10 cellular contexts compared by ENCODE assay signal in the genomic region with DNA sequence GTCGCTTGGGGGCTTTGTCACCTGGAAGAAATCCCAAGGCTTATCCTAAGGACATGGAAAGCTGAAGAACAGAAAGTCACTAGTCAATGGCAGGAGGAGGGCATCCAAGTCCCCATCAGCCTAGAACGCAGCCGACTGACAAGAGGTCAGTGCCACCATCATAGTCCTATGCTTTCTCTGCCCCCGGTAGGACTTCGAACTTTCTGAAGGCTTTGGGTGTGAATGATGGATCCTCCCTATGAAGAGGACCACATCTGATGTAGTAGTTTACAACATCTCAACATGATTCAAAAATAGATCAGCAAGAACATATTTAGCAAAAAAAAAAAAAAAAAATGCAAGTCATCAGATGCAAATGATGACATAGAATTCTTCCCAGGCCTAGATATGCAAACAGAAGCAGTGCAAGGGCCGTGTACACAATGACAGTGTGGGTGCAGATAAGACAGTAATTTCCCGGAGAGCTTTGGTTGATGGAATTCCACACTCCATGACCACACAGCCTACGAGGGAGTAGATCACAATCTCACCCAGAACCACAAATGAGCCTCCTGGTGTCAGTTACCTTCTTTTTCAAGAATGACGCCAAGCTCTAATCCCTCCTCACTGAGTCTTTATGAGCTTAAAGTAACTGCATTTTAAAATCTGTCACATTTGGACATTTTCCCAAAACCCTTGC.
A peak's percentile ranks its signal among the peaks of the same experiment; 100 is the strongest.
DNase-seq lines count a peak whose midpoint lies in the region; ATAC-seq and TF ChIP-seq lines count a peak whose summit lies in the region.
"Had no signal": no experiment of that assay in that cellular context is flagged by ENCODE, and none has a peak within 500 bp of the region (broad histone marks: within the 10 kb centered on the region; RNA-seq: fewer than 3 reads in every experiment).

No MANE protein-coding gene starts in this region.

- H3K4me3 Mint-ChIP-seq in Caco-2 (ENCODE audit: unreplicated experiment): no peak overlapping the region
- H3K4me3 Mint-ChIP-seq: endodermal cell had no signal

- intact Hi-C loops in Caco-2 (cut with micrococcal nuclease; ENCODE audit: unreplicated experiment): loop anchor here (1.0 kb wide), 1 partner anchor 24 kb away; no protein-coding TSS in a partner anchor

- H3K9me3 ChIP-seq in Caco-2: peaks cover 5% of the 10 kb centered on the region; the same call in 1 of the 2 replicates
- H3K9me3 ChIP-seq in neutrophil: no peaks in the 10 kb centered on the region
- peaks cover 3 to 4% of the 10 kb centered on the region in 2 donors for H3K9me3 ChIP-seq in neuronal stem cell (replicated peaks in 1 of 2; ENCODE audit: control insufficient read depth in 2 of 2, insufficient read depth in 1 of 2, low read depth in 1 of 2, low read length in 2 of 2)
- H3K9me3 ChIP-seq: MG63 had no signal

- BruUV-seq in Caco-2 (replicated peaks; lab: Mats Ljungman, UMichigan): no TSS peak

- POLR2A ChIA-PET in Caco-2 (lab: Charles Lee): interaction anchor here (0.8 to 1.3 kb wide), 2 partner anchors 12 to 66 kb away, joined by 3 read pairs; no protein-coding TSS in a partner anchor

- ATAC-seq in HG03135 (IDR thresholded peaks at IDR 0.05; ENCODE audit: unreplicated experiment) (no peak), HG03439 (IDR thresholded peaks at IDR 0.05; ENCODE audit: unreplicated experiment) (no peak), esophagus mucosa (no peak)

- TF ChIP-seq CTCF in Caco-2 (IDR thresholded peaks at IDR 0.05; ENCODE audit: insufficient read depth in 1 of 2, low read depth in 1 of 2, low read length in 1 of 2, severe bottlenecking in 1 of 2, unreplicated experiment in 1 of 2) (no peak), neutrophil (IDR thresholded peaks at IDR 0.05) (no peak)

- H3K14ac ChIP-seq in neuronal stem cell (ENCODE audit: low read length): no peak overlapping the region

- no peaks in the 10 kb centered on the region for H3K9me3 Mint-ChIP-seq in Caco-2 (ENCODE audit: unreplicated experiment)

- H3K79me1 ChIP-seq in neuronal stem cell (ENCODE audit: low read depth, low read length): no peaks in the 10 kb centered on the region

- H2AK5ac ChIP-seq in neuronal stem cell (ENCODE audit: low read depth, low read length): no peak overlapping the region

- no peak overlapping the region for H4K91ac ChIP-seq in neuronal stem cell (ENCODE audit: low read depth, low read length, poor library complexity)

- H3K23ac ChIP-seq in neuronal stem cell (ENCODE audit: low read depth, low read length, poor library complexity): no peak overlapping the region

- H3K9ac ChIP-seq in neuronal stem cell (ENCODE audit: low read depth, low read length, poor library complexity): no peak overlapping the region

- no peak overlapping the region for H3K18ac ChIP-seq in neuronal stem cell (ENCODE audit: low read length)

- no peak overlapping the region for H3K4me2 ChIP-seq in neuronal stem cell (ENCODE audit: insufficient read depth, low read length, poor library complexity, severe bottlenecking)

- H3K27me3 ChIP-seq in Caco-2 (replicated peaks; ENCODE audit: control insufficient read depth, insufficient read depth, low read length) (no peaks in the 10 kb centered on the region), neutrophil (no peaks in the 10 kb centered on the region), neuronal stem cell (ENCODE audit: control insufficient read depth in 3 of 3, insufficient read depth in 3 of 3, low read depth in 1 of 3, low read length in 3 of 3) (peaks cover 0 to 18% (median 0%) of the 10 kb centered on the region in 3 experiments)
- H3K27me3 ChIP-seq: MG63 had no signal

- peaks cover 30% of the 10 kb centered on the region for H3K4me1 ChIP-seq in Caco-2
- H3K4me1 ChIP-seq in neutrophil (ENCODE audit: control insufficient read depth in 1 of 2, insufficient read depth in 1 of 2, low read depth in 1 of 2, low read length in 1 of 2): peaks cover 9 to 57% of the 10 kb centered on the region in 2 experiments
- peaks cover 0 to 18% of the 10 kb centered on the region in 2 donors for H3K4me1 ChIP-seq in neuronal stem cell (ENCODE audit: control insufficient read depth in 2 of 2, insufficient read depth in 1 of 2, low read depth in 1 of 2, low read length in 2 of 2)

- no peak overlapping the region for H2BK15ac ChIP-seq in neuronal stem cell (ENCODE audit: low read length)

- no peaks in the 10 kb centered on the region for H3K27me3 Mint-ChIP-seq in Caco-2 (ENCODE audit: insufficient read depth, unreplicated experiment)

- no peak overlapping the region for H2AFZ ChIP-seq in neuronal stem cell (ENCODE audit: low read length)

- no peak overlapping the region for H4K8ac ChIP-seq in neuronal stem cell (ENCODE audit: low read depth, low read length)

- H3K36me3 Mint-ChIP-seq in Caco-2 (ENCODE audit: insufficient read depth, unreplicated experiment): peaks cover 10% of the 10 kb centered on the region

- peaks cover 39% of the 10 kb centered on the region for H3K4me1 Mint-ChIP-seq in Caco-2 (ENCODE audit: low read depth, unreplicated experiment)

- H3K36me3 ChIP-seq in Caco-2 (ENCODE audit: control insufficient read depth, insufficient read depth, low read length): no peaks in the 10 kb centered on the region
- no peaks in the 10 kb centered on the region for H3K36me3 ChIP-seq in neutrophil
- H3K36me3 ChIP-seq in neuronal stem cell (replicated peaks in 1 of 2; ENCODE audit: control insufficient read depth in 2 of 2, insufficient read depth in 2 of 2, low read length in 2 of 2): no peaks in the 10 kb centered on the region
- H3K36me3 ChIP-seq: MG63 had no signal

- CTCF ChIA-PET in Caco-2 (lab: Charles Lee): interaction anchor here (0.6 to 1.1 kb wide), 4 partner anchors 11 to 113 kb away, joined by 3 to 7 read pairs (median 4); no protein-coding TSS in a partner anchor

- no peak overlapping the region for H2BK5ac ChIP-seq in neuronal stem cell (ENCODE audit: low read length)

- H3K27ac Mint-ChIP-seq in Caco-2 (ENCODE audit: unreplicated experiment): peak overlapping the region; percentile 84
- H3K27ac Mint-ChIP-seq: endodermal cell had no signal

- H3K4ac ChIP-seq in neuronal stem cell (ENCODE audit: low read length): no peak overlapping the region

- DNase-seq in Caco-2 (peak; percentile 80 to 90), NCI-H524 treated with DMSO at 0.1 percent for 48 hours (lab: John Stamatoyannopoulos, UW) (peak; percentile 10), fibroblast of gingiva (ENCODE audit: low read depth) (peak; percentile 53), neuronal stem cell (ENCODE audit: low spot score) (no peak)
- DNase-seq: endodermal cell, MG63 had no signal

- H3K27ac ChIP-seq in neutrophil (peak overlapping the region; percentile 41), neuronal stem cell (replicated peaks; ENCODE audit: low read length) (no peak overlapping the region)

- no peak overlapping the region for H2BK12ac ChIP-seq in neuronal stem cell (ENCODE audit: low read length)

- no CpG with 5 or more reads among the region's 9 CpGs for WGBS in neuronal stem cell (ENCODE audit: extremely low coverage in 2 of 2, insufficient read length in 2 of 2, insufficient replicate concordance in 1 of 2), 2 donors

- H3K4me3 ChIP-seq in Caco-2 (ENCODE audit: low read depth, low read length): no peak overlapping the region
- no peak overlapping the region for H3K4me3 ChIP-seq in neutrophil (ENCODE audit: low read depth in 1 of 2, low read length in 1 of 2)
- no peak overlapping the region for H3K4me3 ChIP-seq in neuronal stem cell (ENCODE audit: low read length in 2 of 2)
- H3K4me3 ChIP-seq: MG63 had no signal

- no peak overlapping the region for H2BK120ac ChIP-seq in neuronal stem cell (ENCODE audit: low read depth, low read length)
